Comparison of ENCODE assay signal across 8 cellular contexts in the genomic region with DNA sequence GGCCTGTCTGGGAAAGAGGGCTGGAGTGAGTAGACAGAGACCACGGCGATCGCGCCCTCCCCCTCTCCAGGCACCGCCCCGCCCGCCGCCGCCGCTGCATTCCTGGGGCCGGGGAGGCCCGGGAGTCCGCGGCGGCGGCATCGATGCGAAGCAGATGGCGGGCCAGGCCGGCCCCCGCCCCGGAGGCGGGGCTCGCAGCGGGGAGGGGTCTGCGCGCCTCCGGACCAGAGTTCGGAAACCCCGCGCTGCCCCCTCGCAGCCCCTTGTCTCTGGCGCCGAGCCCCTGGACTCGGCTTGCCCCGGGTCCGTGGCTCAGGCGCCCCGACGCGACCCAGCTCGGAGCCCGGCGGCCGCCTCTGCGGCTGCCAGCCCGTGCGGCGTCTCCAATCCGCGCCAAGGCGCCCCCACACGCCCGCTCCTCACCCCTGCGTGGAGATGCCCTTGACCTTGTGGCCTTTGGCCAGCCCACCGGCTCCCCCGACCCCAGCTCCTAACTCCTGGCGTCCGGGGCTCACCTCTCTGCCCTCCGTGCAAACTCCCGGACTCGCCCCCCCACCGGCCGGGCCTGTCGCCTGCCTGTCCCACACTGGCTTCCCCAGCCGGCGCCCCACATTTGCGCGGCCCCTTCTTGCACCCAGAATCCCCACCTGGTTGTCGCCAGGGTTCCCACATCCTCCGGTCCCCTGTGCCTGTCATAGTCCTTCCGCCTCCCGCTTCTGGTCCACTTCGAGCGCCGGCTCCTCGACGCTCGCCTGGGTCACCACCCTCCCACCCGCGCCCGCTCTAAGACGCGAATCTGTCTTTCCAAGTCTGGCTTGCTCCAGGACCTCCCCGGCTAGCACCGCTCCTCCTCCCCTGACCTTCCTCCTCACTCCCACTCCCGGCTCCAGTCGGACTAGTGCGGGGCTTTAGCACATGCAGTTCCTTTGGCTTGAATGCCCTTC. TPM values are rescaled to one million over a fixed set of nuclear protein-coding genes. Genes with fewer than 3 reads are reported as not detected.
A peak's percentile ranks its signal among the peaks of the same experiment; 100 is the strongest.
DNase-seq lines count a peak whose midpoint lies in the region; ATAC-seq and TF ChIP-seq lines count a peak whose summit lies in the region.

No MANE protein-coding gene starts in this region.

- no peaks in the 10 kb centered on the region for H3K9me3 Mint-ChIP-seq in H9
- H3K9me3 Mint-ChIP-seq in stimulated activated naive CD8-positive, alpha-beta T cell treated with anti-CD3 and anti-CD28 coated beads, Interleukin-15, amount 100 ng/mL, for 72 hours = no peaks in the 10 kb centered on the region

- H3K4me2 ChIP-seq in H9 (ENCODE audit: insufficient read depth, insufficient read length, low read length) = peak overlapping the region; percentile 84

- H3K56ac ChIP-seq in H9 (ENCODE audit: insufficient read length, low read depth, low read length) = no peak overlapping the region

- no peak overlapping the region for H4K91ac ChIP-seq in H9 (ENCODE audit: insufficient read length, low read depth, low read length)

- peaks cover 18 to 23% of the 10 kb centered on the region in 2 experiments for H3K4me1 Mint-ChIP-seq in H9
- H3K4me1 Mint-ChIP-seq in stimulated activated naive CD8-positive, alpha-beta T cell treated with anti-CD3 and anti-CD28 coated beads, Interleukin-15, amount 100 ng/mL, for 72 hours = peaks cover 16% of the 10 kb centered on the region

- H3K4ac ChIP-seq in H9 (ENCODE audit: low read depth, low read length) = no peak overlapping the region

- H3K27ac ChIP-seq in H9 (ENCODE audit: insufficient read length, low read depth, low read length) (no peak overlapping the region), adrenal gland (peak overlapping the region in 3 of 5 donors; percentile 40 to 93 (median 47))

- intact Hi-C loops in adrenal gland (cut with DNase I) = loop anchor here in 1 of 2 donors (10.0 kb wide), 1 partner anchor 48 kb away; no protein-coding TSS in a partner anchor

- no peak overlapping the region for H3K14ac ChIP-seq in H9 (ENCODE audit: insufficient read depth, low read length)

- peak overlapping the region; percentile 77 to 96 for H3K4me3 Mint-ChIP-seq in H9
- H3K4me3 Mint-ChIP-seq in stimulated activated naive CD8-positive, alpha-beta T cell treated with anti-CD3 and anti-CD28 coated beads, Interleukin-15, amount 100 ng/mL, for 72 hours = peak overlapping the region; percentile 76 to 82

- H3T11ph ChIP-seq in H9 (ENCODE audit: low read length) = no peak overlapping the region

- ATAC-seq in stimulated activated naive CD8-positive, alpha-beta T cell treated with anti-CD3 and anti-CD28 coated beads, Interleukin-15, amount 100 ng/mL, for 72 hours = peak; percentile 23
- no peak for ATAC-seq in GM18498 (IDR thresholded peaks at IDR 0.05; ENCODE audit: unreplicated experiment)

- no peak overlapping the region for H2BK12ac ChIP-seq in H9 (ENCODE audit: insufficient read length, low read depth, low read length)

- H3K4me1 ChIP-seq in H9 (ENCODE audit: insufficient read depth, low read length) (0 out of 2 replicates have a peak, but pooled peaks cover 2% of the 10 kb centered on the region), adrenal gland (replicated peaks in 1 of 2) (peaks cover 5 to 18% of the 10 kb centered on the region in 2 donors)

- H3K9me3 ChIP-seq in H9 (ENCODE audit: control insufficient read depth, low read depth, low read length) (no peaks in the 10 kb centered on the region), adrenal gland (replicated peaks in 1 of 3) (no peaks in the 10 kb centered on the region)

- no peak for TF ChIP-seq POLR2A in adrenal gland (IDR thresholded peaks at IDR 0.05)

- DNase-seq in ACHN = peak; percentile 13
- peak; percentile 45 for DNase-seq in H9
- no peak for DNase-seq in adrenal gland
- peak; percentile 43 for DNase-seq in iris pigment epithelial cell (ENCODE audit: low read depth)
- no peak for DNase-seq in stimulated activated naive CD8-positive, alpha-beta T cell treated with anti-CD3 and anti-CD28 coated beads, Interleukin-15, amount 100 ng/mL, for 72 hours
- DNase-seq in mucosa of gallbladder (ENCODE audit: low spot score) = no peak
- no peak for DNase-seq in amygdala (lab: John Stamatoyannopoulos, UW)

- H4K8ac ChIP-seq in H9 (replicated peaks; ENCODE audit: insufficient read length, low read depth, low read length) = no peak overlapping the region

- no peak overlapping the region for H2BK5ac ChIP-seq in H9 (ENCODE audit: insufficient read length, low read length)

- H4K5ac ChIP-seq in H9 (ENCODE audit: insufficient read length, low read depth, low read length) = no peak overlapping the region

- no peaks in the 10 kb centered on the region for H3K79me1 ChIP-seq in H9 (ENCODE audit: insufficient read depth, low read depth, low read length, poor library complexity, severe bottlenecking)

- no peak overlapping the region for H2AFZ ChIP-seq in H9 (ENCODE audit: low read length)

- H3K36me3 ChIP-seq in adrenal gland (replicated peaks in 1 of 2) = no peaks in the 10 kb centered on the region

- no peak overlapping the region for H2BK20ac ChIP-seq in H9 (ENCODE audit: low read depth, low read length, poor library complexity, severe bottlenecking)

- no peak overlapping the region for H3K9ac ChIP-seq in H9 (ENCODE audit: extremely low read depth, insufficient read length, low read length)

- no peak overlapping the region for H2BK120ac ChIP-seq in H9 (ENCODE audit: low read depth, low read length, poor library complexity, severe bottlenecking)

- H3K23ac ChIP-seq in H9 (ENCODE audit: insufficient read length, low read depth, low read length) = no peak overlapping the region

- peaks cover 0 to 9% (median 2%) of the 10 kb centered on the region in 3 experiments; a peak in 3 of 7 replicates for H3K36me3 Mint-ChIP-seq in H9 (ENCODE audit: insufficient read depth in 1 of 3, low read depth in 3 of 3)

- H3K27me3 ChIP-seq in H9 (ENCODE audit: insufficient read depth, low read length) (peaks cover 10% of the 10 kb centered on the region; the same call in 1 of the 2 replicates), adrenal gland (peaks cover 38% of the 10 kb centered on the region)

- in situ Hi-C loops in ACHN (cut with HindIII; ENCODE audit: low pct_ligation_motif_present, low pct_unique_long_range_greater_than_20kb, low sequenced_read_pairs) = no loop called here

- peaks cover 17% of the 10 kb centered on the region for H3K23me2 ChIP-seq in H9 (ENCODE audit: insufficient read length, low read depth, low read length, poor library complexity, severe bottlenecking)

- TF ChIP-seq CTCF in H9 (conservative IDR thresholded peaks at IDR 0.05) (no peak), adrenal gland (IDR thresholded peaks at IDR 0.05) (no peak)

- H2BK15ac ChIP-seq in H9 (ENCODE audit: low read depth, low read length) = no peak overlapping the region

- no peak overlapping the region for H3K18ac ChIP-seq in H9 (ENCODE audit: insufficient read length, low read depth, low read length)

- H4K20me1 ChIP-seq in H9 (ENCODE audit: control insufficient read depth, insufficient read depth, insufficient read length) = no peaks in the 10 kb centered on the region

- no peak overlapping the region for H3K27ac Mint-ChIP-seq in H9
- peak overlapping the region in 1 of 2 donors; percentile 48 for H3K27ac Mint-ChIP-seq in stimulated activated naive CD8-positive, alpha-beta T cell treated with anti-CD3 and anti-CD28 coated beads, Interleukin-15, amount 100 ng/mL, for 72 hours

- no peak overlapping the region for H2AK5ac ChIP-seq in H9 (ENCODE audit: insufficient read length, low read length)

- peaks cover 78% of the 10 kb centered on the region for H3K27me3 Mint-ChIP-seq in H9 (ENCODE audit: low read depth)
- H3K27me3 Mint-ChIP-seq in stimulated activated naive CD8-positive, alpha-beta T cell treated with anti-CD3 and anti-CD28 coated beads, Interleukin-15, amount 100 ng/mL, for 72 hours = peaks cover 70% of the 10 kb centered on the region

- H3K4me3 ChIP-seq in adrenal gland = peak overlapping the region in 2 of 4 donors; percentile 16 to 60

- no peaks in the 10 kb centered on the region for H3K79me2 ChIP-seq in H9 (ENCODE audit: insufficient read depth, low read length)

- WGBS in H9 (ENCODE audit: extremely low coverage, insufficient read length, low lambda C conversion rate) = no CpG with 5 or more reads among the region's 89 CpGs
- 2 to 3% (median 2%) methylated on average over 38 to 89 of the region's 89 CpGs for WGBS in adrenal gland, 4 donors

RNA-seq across cellular contexts. Expression of gene SCARF2, which starts 1.0 kb away (rescaled TPM):
- 10.8 and 12.7 TPM in 2 replicates for total RNA-seq in H9 (2021)
- total RNA-seq in adrenal gland = 10 to 100 TPM in 5 of 8 donors, 1 to 10 TPM in 3; 6.3 to 45.3 (median 15.7) TPM
- polyA plus RNA-seq in adrenal gland = 1 to 10 TPM in 2 of 3 donors, under 1 TPM in 1; 0.92 to 6.2 (median 3.7) TPM
- total RNA-seq in mucosa of gallbladder = 17.6 TPM

RNA-seq across cellular contexts. Expression of gene ZNF74, which starts 42.6 kb away (rescaled TPM):
- total RNA-seq in H9 (2021) (29.8 and 34.3 TPM in 2 replicates), adrenal gland (10 to 100 TPM in 4 of 8 donors, 1 to 10 TPM in 4; 5.7 to 28.9 (median 10.2) TPM), mucosa of gallbladder (14.1 TPM)
- 1 to 10 TPM; 4.4 to 7.5 (median 4.9) TPM for polyA plus RNA-seq in adrenal gland

RNA-seq across cellular contexts. Expression of gene KLHL22, which starts 59.0 kb away (rescaled TPM):
- total RNA-seq in H9 (2021) (11.9 and 12.7 TPM in 2 replicates), adrenal gland (10 to 100 TPM; 15.3 to 38.8 (median 27.6) TPM), mucosa of gallbladder (26.6 TPM)
- 10 to 100 TPM; 18.9 to 35.2 (median 21.9) TPM for polyA plus RNA-seq in adrenal gland

Comparison
In these comparisons a context has a peak if more than half of its experiments do, and no peak if none do; other contexts are left out.
1. DNase-seq: peak in ACHN (single experiment), H9 (single experiment) and iris pigment epithelial cell (single experiment); none in adrenal gland (0 of 7), stimulated activated naive CD8-positive, alpha-beta T cell treated with anti-CD3 and anti-CD28 coated beads, Interleukin-15, amount 100 ng/mL, for 72 hours (0 of 2), mucosa of gallbladder (single experiment) and amygdala (0 of 56).